8 cellular contexts compared by ENCODE assay signal in genomic region chr4:83335691-83336090, GRCh38. TPM values are rescaled to one million over a fixed set of nuclear protein-coding genes. Genes with fewer than 3 reads are reported as not detected.
A peak's percentile ranks its signal among the peaks of the same experiment; 100 is the strongest.
DNase-seq lines count a peak whose midpoint lies in the region; ATAC-seq, FAIRE-seq and TF ChIP-seq lines count a peak whose summit lies in the region.

No MANE protein-coding gene starts in this region.

- no peak for ATAC-seq in central memory CD8-positive, alpha-beta T cell (replicated peaks; ENCODE audit: extremely low read depth, poor library complexity, severe bottlenecking)
- no peak for ATAC-seq in GM21447 (IDR thresholded peaks at IDR 0.05; ENCODE audit: unreplicated experiment)

- no peak for FAIRE-seq in HTR-8/SVneo (lab: Jason Lieb, UNC)

- no peak overlapping the region for H2AFZ ChIP-seq in neural progenitor cell (replicated peaks)

- H3K4me3 Mint-ChIP-seq in IgD-negative memory B cell (peak overlapping the region; percentile 83 to 98 (median 93)), neural progenitor cell (peak overlapping the region; percentile 86)
- H3K4me3 Mint-ChIP-seq in central memory CD8-positive, alpha-beta T cell = peak overlapping the region; percentile 95

- H3K4me3 ChIP-seq in neural progenitor cell = no peak overlapping the region

- peaks cover 73% of the 10 kb centered on the region for H3K27me3 ChIP-seq in neural progenitor cell

- no peaks in the 10 kb centered on the region for H3K36me3 ChIP-seq in neural progenitor cell

- H3K27me3 Mint-ChIP-seq in IgD-negative memory B cell = peaks cover 5% of the 10 kb centered on the region
- peaks cover 19% of the 10 kb centered on the region for H3K27me3 Mint-ChIP-seq in central memory CD8-positive, alpha-beta T cell
- H3K27me3 Mint-ChIP-seq in neural progenitor cell (ENCODE audit: insufficient read depth, low read depth) = peaks cover 26% of the 10 kb centered on the region

- H3K27ac Mint-ChIP-seq in IgD-negative memory B cell = no peak overlapping the region
- no peak overlapping the region for H3K27ac Mint-ChIP-seq in central memory CD8-positive, alpha-beta T cell (ENCODE audit: low read depth)
- no peak overlapping the region for H3K27ac Mint-ChIP-seq in neural progenitor cell

- peaks cover 3% of the 10 kb centered on the region for H3K4me1 ChIP-seq in neural progenitor cell

- H3K4me1 Mint-ChIP-seq in IgD-negative memory B cell (peaks cover 7 to 11% (median 10%) of the 10 kb centered on the region in 3 donors), neural progenitor cell (peaks cover 6% of the 10 kb centered on the region)
- peaks cover 22% of the 10 kb centered on the region for H3K4me1 Mint-ChIP-seq in central memory CD8-positive, alpha-beta T cell

- H3K9me3 Mint-ChIP-seq in IgD-negative memory B cell = peaks cover 3 to 10% (median 3%) of the 10 kb centered on the region in 3 donors
- no peaks in the 10 kb centered on the region for H3K9me3 Mint-ChIP-seq in central memory CD8-positive, alpha-beta T cell
- peaks cover 7% of the 10 kb centered on the region for H3K9me3 Mint-ChIP-seq in neural progenitor cell

- no peaks in the 10 kb centered on the region for H3K79me2 ChIP-seq in neural progenitor cell (ENCODE audit: low read depth)

- TF ChIP-seq CTCF in neural progenitor cell (IDR thresholded peaks at IDR 0.05) = no peak

- no peaks in the 10 kb centered on the region for H3F3A ChIP-seq in neural progenitor cell (ENCODE audit: low read depth)

- no peaks in the 10 kb centered on the region for H4K20me1 ChIP-seq in neural progenitor cell (ENCODE audit: low read depth)

- H3K9ac ChIP-seq in neural progenitor cell = no peak overlapping the region

- DNase-seq in NOMO-1 treated with DMSO at 0.1 percent for 48 hours (lab: John Stamatoyannopoulos, UW; ENCODE audit: unreplicated experiment) (peak; percentile 31), NOMO-1 treated with dmso at 0.1 percent for 144 hours (lab: John Stamatoyannopoulos, UW; ENCODE audit: unreplicated experiment) (no peak), neural progenitor cell (ENCODE audit: low spot score) (no peak), ecto neural progenitor cell (ENCODE audit: low spot score) (no peak), HTR-8/SVneo (ENCODE audit: insufficient read length, low spot score) (no peak)
- DNase-seq in central memory CD8-positive, alpha-beta T cell (ENCODE audit: low spot score in 2 of 2) = no peak

- H3K36me3 Mint-ChIP-seq in IgD-negative memory B cell (peaks cover 2% of the 10 kb centered on the region), neural progenitor cell (no peaks in the 10 kb centered on the region)
- H3K36me3 Mint-ChIP-seq in central memory CD8-positive, alpha-beta T cell (ENCODE audit: insufficient read depth) = peaks cover 2% of the 10 kb centered on the region

- H3K27ac ChIP-seq in neural progenitor cell = no peak overlapping the region

- H3K4me2 ChIP-seq in neural progenitor cell = no peak overlapping the region

- H3K9me3 ChIP-seq in neural progenitor cell (ENCODE audit: low read depth) = no peaks in the 10 kb centered on the region

RNA-seq across cellular contexts. Expression of gene HPSE, which starts 1.0 kb away (rescaled TPM):
- polyA plus RNA-seq in IgD-negative memory B cell = 0.54 TPM
- total RNA-seq in neural progenitor cell (ENCODE audit: low replicate concordance) = 0.28 and 0.73 TPM in 2 replicates

RNA-seq across cellular contexts. Expression of gene COQ2, which starts 51.1 kb away (rescaled TPM):
- 9.8 TPM for polyA plus RNA-seq in IgD-negative memory B cell
- 23.7 and 32.7 TPM in 2 replicates for total RNA-seq in neural progenitor cell (ENCODE audit: low replicate concordance)
